ENCODE assay signal across 11 cellular contexts in the genomic region with DNA sequence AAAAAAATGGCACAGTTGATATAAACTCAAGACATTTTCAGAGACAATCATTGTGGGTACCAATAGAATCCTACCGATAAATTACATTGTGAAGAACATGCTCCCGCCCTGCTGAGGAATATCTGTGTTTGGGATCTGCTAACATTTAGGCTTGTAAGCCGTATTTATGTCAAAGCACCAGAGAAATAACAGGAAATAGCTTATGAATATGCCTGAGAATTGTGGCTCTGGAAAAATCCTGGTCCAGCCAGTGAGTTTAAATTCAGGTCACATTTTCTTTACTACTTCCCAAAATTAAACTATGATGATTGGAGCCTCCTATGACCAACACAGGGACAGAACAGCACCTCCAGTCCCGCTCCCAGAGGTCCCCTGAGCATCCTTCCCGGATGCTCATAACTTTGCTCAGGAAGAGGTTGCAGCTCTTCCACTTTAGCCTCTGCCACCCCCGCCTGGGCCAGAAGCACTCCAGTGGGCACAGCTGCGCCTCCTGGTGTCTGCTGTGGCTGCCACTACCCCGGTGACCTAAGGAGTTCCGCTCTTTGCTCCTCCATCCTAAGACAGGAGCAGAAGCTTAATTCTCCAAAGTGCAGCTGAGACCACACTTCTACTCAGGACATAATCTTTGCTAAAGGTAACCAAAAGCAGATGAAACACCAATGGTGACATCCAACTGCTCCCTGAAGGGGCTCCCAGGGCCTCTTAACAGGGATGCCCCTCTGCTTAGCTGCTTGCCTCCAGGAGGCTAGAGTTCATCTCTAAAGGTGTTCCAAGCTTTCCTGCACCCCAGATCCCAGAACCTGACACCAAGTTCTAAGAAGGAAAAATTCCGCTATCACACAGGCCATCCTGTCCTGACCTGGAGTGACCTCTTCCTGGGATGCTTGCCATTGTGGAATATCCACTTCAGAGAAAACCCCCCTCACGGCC. TPM values are rescaled to one million over a fixed set of nuclear protein-coding genes. Genes with fewer than 3 reads are reported as not detected.
DNase-seq lines count a peak whose midpoint lies in the region; ATAC-seq, FAIRE-seq and TF ChIP-seq lines count a peak whose summit lies in the region.
"Had no signal": no experiment of that assay in that cellular context is flagged by ENCODE, and none has a peak within 500 bp of the region (broad histone marks: within the 10 kb centered on the region; RNA-seq: fewer than 3 reads in every experiment).

No MANE protein-coding gene starts in this region.

- H3K9me3 ChIP-seq in keratinocyte (ENCODE audit: control insufficient read depth, low read depth, low read length) (no peaks in the 10 kb centered on the region), gastroesophageal sphincter (no peaks in the 10 kb centered on the region)
- H3K9me3 ChIP-seq in effector memory CD4-positive, alpha-beta T cell (ENCODE audit: control insufficient read depth, low read length) = no peaks in the 10 kb centered on the region

- no peak overlapping the region for H3K27ac ChIP-seq in keratinocyte (ENCODE audit: control insufficient read depth, insufficient read depth, low read length)
- no peak overlapping the region for H3K27ac ChIP-seq in effector memory CD4-positive, alpha-beta T cell (ENCODE audit: insufficient read depth, low read length, poor library complexity, severe bottlenecking)
- H3K27ac ChIP-seq in gastroesophageal sphincter = peak overlapping the region in 1 of 4 donors; percentile 4
- H3K27ac ChIP-seq: HL-60 had no signal

- H3K4me1 ChIP-seq in keratinocyte (ENCODE audit: control insufficient read depth, extremely low read depth, insufficient read depth, low read length) (no peaks in the 10 kb centered on the region), gastroesophageal sphincter (no peaks in the 10 kb centered on the region)
- peaks cover 1% of the 10 kb centered on the region for H3K4me1 ChIP-seq in effector memory CD4-positive, alpha-beta T cell (ENCODE audit: control insufficient read depth, insufficient read depth, low read length, poor library complexity, severe bottlenecking)

- dilution Hi-C loops in keratinocyte (cut with MboI; ENCODE audit: extremely low pct_ligation_motif_present, low sequenced_read_pairs) = no loop called here

- in situ Hi-C loops in GM13976 (cut with MboI; ENCODE audit: low sequenced_read_pairs, unreplicated experiment) = no loop called here

- H3K4me3 ChIP-seq in keratinocyte (ENCODE audit: control insufficient read depth in 2 of 3, extremely low read depth in 1 of 3, insufficient read depth in 2 of 3, low read depth in 1 of 3, low read length in 3 of 3) = no peak overlapping the region
- no peak overlapping the region for H3K4me3 ChIP-seq in effector memory CD4-positive, alpha-beta T cell (ENCODE audit: insufficient read depth, low read depth, low read length, poor library complexity, severe bottlenecking)
- H3K4me3 ChIP-seq in gastroesophageal sphincter = no peak overlapping the region
- H3K4me3 ChIP-seq: skin epidermis had no signal

- no peak overlapping the region for H3K4me2 ChIP-seq in keratinocyte (ENCODE audit: control insufficient read depth, extremely low read depth, insufficient read depth, low read depth, low read length)

- FAIRE-seq in keratinocyte (lab: Jason Lieb, UNC) = no peak

- no peak for ATAC-seq in gastroesophageal sphincter

- H3K36me3 ChIP-seq in keratinocyte (ENCODE audit: control insufficient read depth in 2 of 2, extremely low read depth in 1 of 2, insufficient read depth in 2 of 2, low read length in 2 of 2) (no peaks in the 10 kb centered on the region), gastroesophageal sphincter (no peaks in the 10 kb centered on the region)
- H3K36me3 ChIP-seq in effector memory CD4-positive, alpha-beta T cell (ENCODE audit: control insufficient read depth, insufficient read depth, low read length) = no peaks in the 10 kb centered on the region

- H3K9ac ChIP-seq in keratinocyte (ENCODE audit: control insufficient read depth, extremely low read depth, insufficient read depth, low read length) = no peak overlapping the region

- peak; percentile 37 for DNase-seq in 8988T
- peak; percentile 34 for DNase-seq in GM13976 (ENCODE audit: low spot score)
- DNase-seq in UCSD-AML1 (lab: John Stamatoyannopoulos, UW; ENCODE audit: unreplicated experiment) = peak; percentile 27
- no peak for DNase-seq in keratinocyte (ENCODE audit: low read depth, low spot score)
- DNase-seq in NCI-H2171 treated with DMSO at 0.1 percent for 48 hours (lab: John Stamatoyannopoulos, UW) = no peak
- DNase-seq in effector memory CD4-positive, alpha-beta T cell = no peak
- no peak for DNase-seq in NCI-H510A treated with DMSO at 0.1 percent for 48 hours (lab: John Stamatoyannopoulos, UW)
- DNase-seq: T1000 had no signal

- no peaks in the 10 kb centered on the region for H3K27me3 ChIP-seq in keratinocyte (ENCODE audit: control insufficient read depth, extremely low read depth, insufficient read depth, low read length)
- no peaks in the 10 kb centered on the region for H3K27me3 ChIP-seq in effector memory CD4-positive, alpha-beta T cell (replicated peaks; ENCODE audit: control insufficient read depth, insufficient read depth, low read length, poor library complexity, severe bottlenecking)
- no peaks in the 10 kb centered on the region for H3K27me3 ChIP-seq in gastroesophageal sphincter

- no peak for TF ChIP-seq POLR2A in gastroesophageal sphincter (IDR thresholded peaks at IDR 0.05)

- no peak overlapping the region for H2AFZ ChIP-seq in keratinocyte (ENCODE audit: control insufficient read depth, low read length)

- no peak for TF ChIP-seq EP300 in gastroesophageal sphincter (IDR thresholded peaks at IDR 0.05)

- TF ChIP-seq CTCF in GM13976 (IDR thresholded peaks at IDR 0.05; ENCODE audit: borderline replicate concordance, control extremely low read depth, extremely low read depth, insufficient read depth, missing control alignments) (peak; percentile 26), keratinocyte (optimal IDR thresholded peaks at IDR 0.05 in 1 of 3, IDR thresholded peaks at IDR 0.05 in 1 of 3, conservative IDR thresholded peaks at IDR 0.05 in 1 of 3; ENCODE audit: extremely low read depth in 1 of 3, insufficient read depth in 2 of 3, low read length in 3 of 3) (peak in 2 of 3 experiments; percentile 31 to 42), gastroesophageal sphincter (IDR thresholded peaks at IDR 0.05) (peak in 1 of 4 experiments; percentile 29)

- WGBS in gastroesophageal sphincter (ENCODE audit: low coverage in 1 of 2), 2 donors = 68 to 80% methylated on average over 4 to 6 of the region's 11 CpGs

- no peaks in the 10 kb centered on the region for H3K79me2 ChIP-seq in keratinocyte (ENCODE audit: control insufficient read depth, insufficient read depth, low read length)

- no peaks in the 10 kb centered on the region for H3K9me1 ChIP-seq in keratinocyte (ENCODE audit: control insufficient read depth, extremely low read depth, insufficient read depth, low read length)

- no peaks in the 10 kb centered on the region for H4K20me1 ChIP-seq in keratinocyte (ENCODE audit: control insufficient read depth, extremely low read depth, insufficient read depth, low read length)

RNA-seq across cellular contexts. Expression of a gene that starts 58.8 kb away (rescaled TPM):
- polyA plus RNA-seq in keratinocyte = 0.06 to 0.77 TPM (median 0.20 TPM) in 3 replicates
- polyA plus RNA-seq in keratinocyte (2011; ENCODE audit: low read depth) = not detected
- polyA plus RNA-seq in keratinocyte (2011; cell fraction: cytosol; rRNA removed) = 0.13 and 0.15 TPM in 2 replicates
- 0.60 and 0.67 TPM in 2 replicates for polyA plus RNA-seq in keratinocyte (2011; cell fraction: nucleus; rRNA removed)
- 0.17 and 0.42 TPM in 2 replicates for polyA plus RNA-seq in keratinocyte (2012; ENCODE audit: low replicate concordance)
- 0.19 to 0.46 TPM in 2 of 3 replicates, not detected in the other for polyA minus RNA-seq in keratinocyte
- polyA minus RNA-seq in keratinocyte (2011; cell fraction: cytosol; rRNA and poly(A)+ RNA removed) = 0.58 TPM
- polyA minus RNA-seq in keratinocyte (2011; cell fraction: nucleus; rRNA and poly(A)+ RNA removed) = 1.1 and 1.2 TPM in 2 replicates
- 1 to 10 TPM; 1.1 to 2.3 (median 1.8) TPM for total RNA-seq in gastroesophageal sphincter

Comparison
In these comparisons a context has a peak if more than half of its experiments do, and no peak if none do; other contexts are left out.
1. DNase-seq: peak in 8988T (single experiment), GM13976 (single experiment) and UCSD-AML1 (single experiment); none in keratinocyte (single experiment), NCI-H2171 treated with DMSO at 0.1 percent for 48 hours (single experiment), effector memory CD4-positive, alpha-beta T cell (0 of 3) and NCI-H510A treated with DMSO at 0.1 percent for 48 hours (single experiment).